31 cellular contexts compared by ENCODE assay signal in genomic region chr4:158459085-158459820, GRCh38.
DNase-seq lines count a peak whose midpoint lies in the region; ATAC-seq, FAIRE-seq and TF ChIP-seq lines count a peak whose summit lies in the region.
"Had no signal": no experiment of that assay in that cellular context is flagged by ENCODE, and none has a peak within 500 bp of the region (broad histone marks: within the 10 kb centered on the region; RNA-seq: fewer than 3 reads in every experiment).

No MANE protein-coding gene starts in this region.

- H3K27me3 ChIP-seq in GM23338 (ENCODE audit: insufficient read depth) (no peaks in the 10 kb centered on the region), H1 (replicated peaks in 1 of 4; ENCODE audit: control insufficient read depth in 3 of 4, extremely low read depth in 1 of 4, insufficient read depth in 3 of 4, low read length in 3 of 4) (no peaks in the 10 kb centered on the region), mesendoderm (ENCODE audit: insufficient read depth, low read length, poor library complexity) (no peaks in the 10 kb centered on the region), lower lobe of right lung (ENCODE audit: low read depth) (no peaks in the 10 kb centered on the region), left lung (no peaks in the 10 kb centered on the region)
- H3K27me3 ChIP-seq: SJCRH30, tibial nerve had no signal

- H4K20me1 ChIP-seq in GM23338 (replicated peaks; ENCODE audit: insufficient read depth) (no peaks in the 10 kb centered on the region), H1 (replicated peaks in 1 of 2; ENCODE audit: control insufficient read depth in 1 of 2, insufficient read depth in 2 of 2, low read length in 2 of 2) (no peaks in the 10 kb centered on the region)

- no peaks in the 10 kb centered on the region for H3K36me3 ChIP-seq in GM23338 (ENCODE audit: insufficient read depth)
- no peaks in the 10 kb centered on the region for H3K36me3 ChIP-seq in H1 (ENCODE audit: control insufficient read depth in 2 of 4, insufficient read depth in 4 of 4, low read length in 3 of 4)
- no peaks in the 10 kb centered on the region for H3K36me3 ChIP-seq in mesendoderm (ENCODE audit: control insufficient read depth, insufficient read depth, low read length)
- H3K36me3 ChIP-seq in lower lobe of right lung = no peaks in the 10 kb centered on the region
- no peaks in the 10 kb centered on the region for H3K36me3 ChIP-seq in left lung
- H3K36me3 ChIP-seq: SJCRH30, tibial nerve had no signal

- H2BK15ac ChIP-seq in H1 (ENCODE audit: low read length) = no peak overlapping the region
- no peak overlapping the region for H2BK15ac ChIP-seq in mesendoderm (replicated peaks; ENCODE audit: low read depth)

- no peak overlapping the region for H3K4me3 ChIP-seq in GM23338
- no peak overlapping the region for H3K4me3 ChIP-seq in H1 (ENCODE audit: extremely low read depth in 1 of 4, insufficient read depth in 2 of 4, low read depth in 3 of 4, low read length in 4 of 4)
- H3K4me3 ChIP-seq in mesendoderm (ENCODE audit: low read length) = no peak overlapping the region
- H3K4me3 ChIP-seq in lower lobe of right lung = no peak overlapping the region
- H3K4me3 ChIP-seq in left lung = no peak overlapping the region
- H3K4me3 ChIP-seq: SJCRH30, tibial nerve had no signal

- H4K8ac ChIP-seq in H1 (ENCODE audit: extremely low read depth, insufficient read depth, low read length) (no peak overlapping the region), mesendoderm (ENCODE audit: low read depth, low read length) (no peak overlapping the region)

- H2BK20ac ChIP-seq in H1 (ENCODE audit: low read length) = no peak overlapping the region

- TF ChIP-seq EP300 in H1 (IDR thresholded peaks at IDR 0.05; ENCODE audit: borderline replicate concordance in 1 of 2, low read depth in 2 of 2, low read length in 2 of 2) = no peak

- intact Hi-C loops in lower lobe of right lung (cut with DNase I) (no loop called here), left lung (cut with DNase I) (no loop called here)

- H3K27me3 Mint-ChIP-seq in GM23338 (ENCODE audit: insufficient read depth, low read depth, poor library complexity) = no peaks in the 10 kb centered on the region
- no peaks in the 10 kb centered on the region for H3K27me3 Mint-ChIP-seq in activated naive CD4-positive, alpha-beta T cell treated with anti-CD3 and anti-CD28 coated beads, Interleukin-2, amount 10 ng/mL, durations not matched to agents 7 days and 5 days
- H3K27me3 Mint-ChIP-seq: activated CD4-positive, alpha-beta T cell treated with anti-CD3 and anti-CD28 coated beads, Interleukin-2, amount 10 ng/mL, durations not matched to agents 24 days and 14 days had no signal

- H3K4ac ChIP-seq in H1 (replicated peaks; ENCODE audit: insufficient read length, low read depth, low read length) (no peak overlapping the region), mesendoderm (ENCODE audit: low read depth, low read length) (no peak overlapping the region)

- H3K9me2 ChIP-seq in GM23338 (ENCODE audit: insufficient read depth) = peaks cover 6% of the 10 kb centered on the region

- no peaks in the 10 kb centered on the region for H3K79me1 ChIP-seq in H1 (ENCODE audit: low read depth, low read length)
- H3K79me1 ChIP-seq in mesendoderm (ENCODE audit: low read length) = no peaks in the 10 kb centered on the region

- H3K14ac ChIP-seq in H1 (ENCODE audit: insufficient read length) = no peak overlapping the region

- H3K23ac ChIP-seq in H1 (ENCODE audit: insufficient read length) (no peak overlapping the region), mesendoderm (ENCODE audit: low read length) (no peak overlapping the region)

- no peaks in the 10 kb centered on the region for H3K9me3 Mint-ChIP-seq in GM23338
- peaks cover 2% of the 10 kb centered on the region for H3K9me3 Mint-ChIP-seq in activated naive CD4-positive, alpha-beta T cell treated with anti-CD3 and anti-CD28 coated beads, Interleukin-2, amount 10 ng/mL, durations not matched to agents 7 days and 5 days
- H3K9me3 Mint-ChIP-seq: activated CD4-positive, alpha-beta T cell treated with anti-CD3 and anti-CD28 coated beads, Interleukin-2, amount 10 ng/mL, durations not matched to agents 24 days and 14 days had no signal

- H3K27ac Mint-ChIP-seq in GM23338 = no peak overlapping the region
- H3K27ac Mint-ChIP-seq in activated naive CD4-positive, alpha-beta T cell treated with anti-CD3 and anti-CD28 coated beads, Interleukin-2, amount 10 ng/mL, durations not matched to agents 7 days and 5 days = no peak overlapping the region
- H3K27ac Mint-ChIP-seq: activated CD4-positive, alpha-beta T cell treated with anti-CD3 and anti-CD28 coated beads, Interleukin-2, amount 10 ng/mL, durations not matched to agents 24 days and 14 days; activated naive CD4-positive, alpha-beta T cell treated with anti-CD3 and anti-CD28 coated beads, Interleukin-2, amount 50 U/mL, for 72 hours; CD8-positive, alpha-beta memory T cell; naive thymus-derived CD4-positive, alpha-beta T cell had no signal

- POLR2A ChIA-PET in H1 (lab: Charles Lee; ENCODE audit: partially characterized antibody) = no interaction called here

- no peak overlapping the region for H3K4me3 Mint-ChIP-seq in GM23338
- H3K4me3 Mint-ChIP-seq in activated naive CD4-positive, alpha-beta T cell treated with anti-CD3 and anti-CD28 coated beads, Interleukin-2, amount 10 ng/mL, durations not matched to agents 7 days and 5 days = no peak overlapping the region
- H3K4me3 Mint-ChIP-seq: activated CD4-positive, alpha-beta T cell treated with anti-CD3 and anti-CD28 coated beads, Interleukin-2, amount 10 ng/mL, durations not matched to agents 24 days and 14 days; CD8-positive, alpha-beta memory T cell; naive thymus-derived CD4-positive, alpha-beta T cell had no signal

- H3K4me2 ChIP-seq in GM23338 (no peak overlapping the region), H1 (ENCODE audit: insufficient read depth in 1 of 2, low read depth in 2 of 2, low read length in 2 of 2) (no peak overlapping the region), mesendoderm (ENCODE audit: low read length) (no peak overlapping the region)

- H4K5ac ChIP-seq in H1 (ENCODE audit: insufficient read length, low read depth, low read length) (no peak overlapping the region), mesendoderm (ENCODE audit: low read length) (no peak overlapping the region)

- no peaks in the 10 kb centered on the region for H3F3A ChIP-seq in GM23338 (replicated peaks; ENCODE audit: low read depth)

- ATAC-seq in GM23338 (peak; percentile 48), lower lobe of right lung (no peak), left lung (no peak)
- ATAC-seq: activated naive CD4-positive, alpha-beta T cell treated with anti-CD3 and anti-CD28 coated beads, Interleukin-2, amount 50 U/mL, for 72 hours; left ventricle myocardium superior; naive thymus-derived CD4-positive, alpha-beta T cell; right cardiac atrium had no signal

- no peak for TF ChIP-seq POLR2A in H1 (IDR thresholded peaks at IDR 0.05; ENCODE audit: control extremely low read depth in 1 of 2, low read depth in 2 of 2, low read length in 2 of 2)

- H3K23me2 ChIP-seq in H1 (ENCODE audit: low read depth, low read length) = no peaks in the 10 kb centered on the region

- TF ChIP-seq CTCF in GM23338 (conservative IDR thresholded peaks at IDR 0.05; ENCODE audit: low read depth in 2 of 2) (peak in 1 of 2 experiments; percentile 28; a peak in 1 of 4 replicates), H1 (IDR thresholded peaks at IDR 0.05; ENCODE audit: control extremely low read depth in 1 of 3, insufficient read depth in 1 of 3, low read depth in 1 of 3, low read length in 3 of 3) (no peak), lower lobe of right lung (IDR thresholded peaks at IDR 0.05) (no peak), left lung (IDR thresholded peaks at IDR 0.05) (no peak)

- H3K56ac ChIP-seq in H1 (replicated peaks; ENCODE audit: insufficient read length, low read depth, low read length) (no peak overlapping the region), mesendoderm (ENCODE audit: low read length) (no peak overlapping the region)

- H3K4me1 Mint-ChIP-seq in GM23338 = no peaks in the 10 kb centered on the region
- H3K4me1 Mint-ChIP-seq in activated naive CD4-positive, alpha-beta T cell treated with anti-CD3 and anti-CD28 coated beads, Interleukin-2, amount 10 ng/mL, durations not matched to agents 7 days and 5 days = no peaks in the 10 kb centered on the region
- H3K4me1 Mint-ChIP-seq: activated CD4-positive, alpha-beta T cell treated with anti-CD3 and anti-CD28 coated beads, Interleukin-2, amount 10 ng/mL, durations not matched to agents 24 days and 14 days; CD8-positive, alpha-beta memory T cell; naive thymus-derived CD4-positive, alpha-beta T cell had no signal

- H2BK120ac ChIP-seq in H1 (replicated peaks; ENCODE audit: low read depth, low read length) (no peak overlapping the region), mesendoderm (ENCODE audit: low read depth, low read length) (no peak overlapping the region)

- no peak overlapping the region for H2BK12ac ChIP-seq in H1 (ENCODE audit: low read depth, low read length)

- H4K91ac ChIP-seq in H1 (replicated peaks; ENCODE audit: insufficient read length, low read length) = no peak overlapping the region

- H2AFZ ChIP-seq in GM23338 = no peak overlapping the region; the same call in 1 of the 2 replicates
- H2AFZ ChIP-seq in H1 (ENCODE audit: low read length) = 0 out of 2 replicates have a peak overlapping the region, but pooled peaks have one; percentile 81

- no peak for FAIRE-seq in H1 (lab: Jason Lieb, UNC)
- FAIRE-seq: colon, HTR-8/SVneo, islet of Langerhans, RCC 7860 had no signal

- CTCF ChIA-PET in H1 (lab: Charles Lee; ENCODE audit: partially characterized antibody) = interaction anchor here (1.3 to 1.4 kb wide), 2 partner anchors 37 to 167 kb away, joined by 4 to 5 read pairs; no protein-coding TSS in a partner anchor
- CTCF ChIA-PET in activated naive CD4-positive, alpha-beta T cell treated with anti-CD3 and anti-CD28 coated beads, Interleukin-2, amount 10 ng/mL, durations not matched to agents 7 days and 5 days (lab: Charles Lee) = interaction anchor here (0.6 kb wide), 1 partner anchor 35 kb away, joined by 3 read pairs; no protein-coding TSS in a partner anchor

- DNase-seq in GM23338 (ENCODE audit: low spot score) = peak; percentile 8
- DNase-seq in OCI-M1 (lab: John Stamatoyannopoulos, UW) = peak; percentile 32
- DNase-seq in H1 (ENCODE audit: low read depth in 1 of 2, low spot score in 2 of 2) = no peak
- peak; percentile 18 for DNase-seq in mesendoderm
- DNase-seq in activated naive CD4-positive, alpha-beta T cell treated with anti-CD3 and anti-CD28 coated beads, Interleukin-2, amount 10 ng/mL, durations not matched to agents 7 days and 5 days = no peak
- DNase-seq in lower lobe of right lung = no peak
- no peak for DNase-seq in left lung
- no peak for DNase-seq in stimulated activated naive CD4-positive, alpha-beta T cell treated with Interleukin-2 at 50 U/mL for 16 hours (lab: John Stamatoyannopoulos, UW)
- DNase-seq: activated CD4-positive, alpha-beta T cell treated with anti-CD3 and anti-CD28 coated beads, Interleukin-2, amount 10 ng/mL, durations not matched to agents 24 days and 14 days; amygdala; CD8-positive, alpha-beta memory T cell; DMS153; KBM-7; left ventricle myocardium superior; MM.1S; naive thymus-derived CD4-positive, alpha-beta T cell; NCI-H1436 treated with DMSO at 0.1 percent for 48 hours; NCI-H2081 treated with DMSO at 0.1 percent for 48 hours; NCI-H226; NCI-H774; right cardiac atrium; SJCRH30; stimulated activated CD8-positive, alpha-beta memory T cell treated with anti-CD3 and anti-CD28 coated beads, Interleukin-4, amount 100 ng/mL, for 48 hours; SW 1271; T-helper 9 cell had no signal

- H2BK5ac ChIP-seq in H1 (ENCODE audit: low read depth, low read length) (no peak overlapping the region), mesendoderm (ENCODE audit: low read length) (no peak overlapping the region)

- H3K27ac ChIP-seq in GM23338 (ENCODE audit: low read depth) (no peak overlapping the region), H1 (ENCODE audit: low read depth, low read length) (no peak overlapping the region), mesendoderm (ENCODE audit: low read depth, low read length) (no peak overlapping the region), lower lobe of right lung (no peak overlapping the region), left lung (no peak overlapping the region)
- H3K27ac ChIP-seq: SJCRH30, tibial nerve had no signal

- H3K18ac ChIP-seq in H1 (ENCODE audit: extremely low read depth, low read length) = no peak overlapping the region
- no peak overlapping the region for H3K18ac ChIP-seq in mesendoderm (ENCODE audit: low read length)

- H3K79me2 ChIP-seq in GM23338 (replicated peaks; ENCODE audit: insufficient read depth) (no peaks in the 10 kb centered on the region), H1 (ENCODE audit: control insufficient read depth in 1 of 2, insufficient read depth in 2 of 2, low read length in 2 of 2) (no peaks in the 10 kb centered on the region), mesendoderm (ENCODE audit: control insufficient read depth, insufficient read depth, low read length) (no peaks in the 10 kb centered on the region)

- no peaks in the 10 kb centered on the region for H3K9me3 ChIP-seq in H1 (ENCODE audit: insufficient read depth in 2 of 2, low read depth in 1 of 2, low read length in 1 of 2)
- H3K9me3 ChIP-seq in lower lobe of right lung = no peaks in the 10 kb centered on the region
- no peaks in the 10 kb centered on the region for H3K9me3 ChIP-seq in left lung
- H3K9me3 ChIP-seq: SJCRH30, tibial nerve had no signal

- TF ChIP-seq RAD21 in H1 (IDR thresholded peaks at IDR 0.05 in 1 of 2, conservative IDR thresholded peaks at IDR 0.05 in 1 of 2; ENCODE audit: low read depth in 2 of 2, low read length in 2 of 2) = peak in 1 of 2 experiments; percentile 4; a peak in 1 of 4 replicates

- H3K9ac ChIP-seq in H1 (replicated peaks in 1 of 4; ENCODE audit: extremely low read depth in 1 of 4, low read depth in 3 of 4, low read length in 3 of 4) = no peak overlapping the region
- no peak overlapping the region for H3K9ac ChIP-seq in mesendoderm (ENCODE audit: low read length)

- H3K4me1 ChIP-seq in GM23338 (ENCODE audit: insufficient read depth) (no peaks in the 10 kb centered on the region), H1 (replicated peaks in 1 of 4; ENCODE audit: control insufficient read depth in 3 of 4, insufficient read depth in 4 of 4, low read length in 3 of 4) (no peaks in the 10 kb centered on the region), mesendoderm (ENCODE audit: control insufficient read depth, low read depth, low read length) (no peaks in the 10 kb centered on the region), lower lobe of right lung (no peaks in the 10 kb centered on the region), left lung (no peaks in the 10 kb centered on the region)
- H3K4me1 ChIP-seq: SJCRH30, tibial nerve had no signal

- H3K36me3 Mint-ChIP-seq in GM23338 (ENCODE audit: low read depth) = no peaks in the 10 kb centered on the region
- no peaks in the 10 kb centered on the region for H3K36me3 Mint-ChIP-seq in activated naive CD4-positive, alpha-beta T cell treated with anti-CD3 and anti-CD28 coated beads, Interleukin-2, amount 10 ng/mL, durations not matched to agents 7 days and 5 days
- H3K36me3 Mint-ChIP-seq: CD8-positive, alpha-beta memory T cell; naive thymus-derived CD4-positive, alpha-beta T cell had no signal

- H2AK5ac ChIP-seq in H1 (ENCODE audit: low read depth, low read length) (no peak overlapping the region), mesendoderm (ENCODE audit: low read length) (no peak overlapping the region)

Comparison
In these comparisons a context has a peak if more than half of its experiments do, and no peak if none do; other contexts are left out.
1. DNase-seq: peak in GM23338 (single experiment), OCI-M1 (single experiment) and mesendoderm (single experiment); none in H1 (0 of 2), activated naive CD4-positive, alpha-beta T cell treated with anti-CD3 and anti-CD28 coated beads, Interleukin-2, amount 10 ng/mL, durations not matched to agents 7 days and 5 days (single experiment), lower lobe of right lung (single experiment), left lung (0 of 2) and stimulated activated naive CD4-positive, alpha-beta T cell treated with Interleukin-2 at 50 U/mL for 16 hours (single experiment).